9 cellular contexts compared by ENCODE assay signal in genomic region chr14:77044776-77045569, GRCh38. TPM values are rescaled to one million over a fixed set of nuclear protein-coding genes. Genes with fewer than 3 reads are reported as not detected.
DNase-seq lines count a peak whose midpoint lies in the region; ATAC-seq and TF ChIP-seq lines count a peak whose summit lies in the region.
"Had no signal": no experiment of that assay in that cellular context is flagged by ENCODE, and none has a peak within 500 bp of the region (broad histone marks: within the 10 kb centered on the region; RNA-seq: fewer than 3 reads in every experiment).

No MANE protein-coding gene starts in this region.

- peak; percentile 10 for TF ChIP-seq EP300 in ovary (IDR thresholded peaks at IDR 0.05)

- peaks cover 65% of the 10 kb centered on the region for H3K4me1 Mint-ChIP-seq in activated T-cell treated with anti-CD3 and anti-CD28 coated beads, Interleukin-2, amount 50 U/mL, for 24 hours (ENCODE audit: low read depth)

- no peaks in the 10 kb centered on the region for H3K36me3 Mint-ChIP-seq in activated T-cell treated with anti-CD3 and anti-CD28 coated beads, Interleukin-2, amount 50 U/mL, for 24 hours (ENCODE audit: low read depth)
- H3K36me3 Mint-ChIP-seq: activated naive CD4-positive, alpha-beta T cell treated with anti-CD3 and anti-CD28 coated beads, Interleukin-2, amount 50 U/mL, for 24 hours had no signal

- H3K4me3 ChIP-seq in BJ (ENCODE audit: low read depth, low read length) (no peak overlapping the region), fibroblast of villous mesenchyme (ENCODE audit: low read depth, low read length) (peak overlapping the region; percentile 0), ovary (no peak overlapping the region)

- WGBS in ovary, 3 donors: 1 to 5% (median 5%) methylated on average over 4 of the region's 4 CpGs

- H3K36me3 ChIP-seq in BJ (ENCODE audit: control insufficient read depth, insufficient read depth, low read length) (no peaks in the 10 kb centered on the region), ovary (no peaks in the 10 kb centered on the region)

- no peak overlapping the region for H3K27ac Mint-ChIP-seq in activated T-cell treated with anti-CD3 and anti-CD28 coated beads, Interleukin-2, amount 50 U/mL, for 24 hours
- H3K27ac Mint-ChIP-seq: activated naive CD4-positive, alpha-beta T cell treated with anti-CD3 and anti-CD28 coated beads, Interleukin-2, amount 50 U/mL, for 24 hours had no signal

- H3K27ac ChIP-seq in ovary: peak overlapping the region in 1 of 2 donors; percentile 92

- no peak for ATAC-seq in GM19397 (IDR thresholded peaks at IDR 0.05; ENCODE audit: unreplicated experiment)

- H3K27me3 Mint-ChIP-seq in activated T-cell treated with anti-CD3 and anti-CD28 coated beads, Interleukin-2, amount 50 U/mL, for 24 hours: no peaks in the 10 kb centered on the region
- H3K27me3 Mint-ChIP-seq: activated naive CD4-positive, alpha-beta T cell treated with anti-CD3 and anti-CD28 coated beads, Interleukin-2, amount 50 U/mL, for 24 hours had no signal

- H3K27me3 ChIP-seq in BJ (ENCODE audit: control insufficient read depth, insufficient read depth, low read length) (no peaks in the 10 kb centered on the region), ovary (no peaks in the 10 kb centered on the region)

- no peaks in the 10 kb centered on the region for H3K9me3 Mint-ChIP-seq in activated T-cell treated with anti-CD3 and anti-CD28 coated beads, Interleukin-2, amount 50 U/mL, for 24 hours
- H3K9me3 Mint-ChIP-seq: activated naive CD4-positive, alpha-beta T cell treated with anti-CD3 and anti-CD28 coated beads, Interleukin-2, amount 50 U/mL, for 24 hours had no signal

- no peak for TF ChIP-seq POLR2A in ovary (IDR thresholded peaks at IDR 0.05)

- POLR2A ChIA-PET in BJ (lab: Charles Lee): interaction anchor here (0.6 to 1.0 kb wide), 4 partner anchors 13 to 140 kb away, joined by 3 to 4 read pairs (median 3); no protein-coding TSS in a partner anchor

- H3K4me3 Mint-ChIP-seq in activated T-cell treated with anti-CD3 and anti-CD28 coated beads, Interleukin-2, amount 50 U/mL, for 24 hours: no peak overlapping the region
- H3K4me3 Mint-ChIP-seq: activated naive CD4-positive, alpha-beta T cell treated with anti-CD3 and anti-CD28 coated beads, Interleukin-2, amount 50 U/mL, for 24 hours had no signal

- no peaks in the 10 kb centered on the region for H3K9me3 ChIP-seq in ovary

- CTCF ChIA-PET in BJ (lab: Yijun Ruan, JAX): interaction anchor here (0.8 to 16.2 kb wide), 11 partner anchors 9 to 169 kb away, joined by 4 to 316 read pairs (median 6); no protein-coding TSS in a partner anchor

- intact Hi-C loops in ovary (cut with DNase I): loop anchor here in 1 of 4 donors (5.0 kb wide), 2 partner anchors 83 to 128 kb away; no protein-coding TSS in a partner anchor

- H3K4me1 ChIP-seq in ovary (ENCODE audit: insufficient read depth): peaks cover 29% of the 10 kb centered on the region

- TF ChIP-seq CTCF in BJ (IDR thresholded peaks at IDR 0.05; ENCODE audit: insufficient read depth, low read depth, low read length): no peak
- TF ChIP-seq CTCF in fibroblast of villous mesenchyme (IDR thresholded peaks at IDR 0.05; ENCODE audit: insufficient read depth, low read depth, low read length): no peak
- TF ChIP-seq CTCF in ovary (IDR thresholded peaks at IDR 0.05): no peak

- DNase-seq in BJ (ENCODE audit: low read depth): peak; percentile 52
- DNase-seq in RPMI7951 (ENCODE audit: low read depth): peak; percentile 72
- DNase-seq in fibroblast of villous mesenchyme (ENCODE audit: low read depth): peak; percentile 97
- DNase-seq in ovary: peak; percentile 64 to 82 (median 79)
- DNase-seq in activated T-cell treated with anti-CD3 and anti-CD28 coated beads, Interleukin-2, amount 50 U/mL, for 24 hours: no peak
- DNase-seq in NCI-H2081 (lab: John Stamatoyannopoulos, UW): no peak
- DNase-seq in effector CD4-positive, alpha-beta T cell: no peak

RNA-seq across cellular contexts. Expression of gene IRF2BPL, which starts 16.5 kb away (rescaled TPM):
- polyA plus RNA-seq in BJ (2011; rRNA removed) (11.3 and 17.6 TPM in 2 replicates), ovary (10 to 100 TPM; 14.1 to 35.0 TPM)
- 11.8 and 15.8 TPM in 2 replicates for polyA minus RNA-seq in BJ (2011; rRNA and poly(A)+ RNA removed)
- total RNA-seq in RPMI7951 (2014; rRNA removed; shearing (Covaris generic)): 16.6 and 23.2 TPM in 2 replicates
- total RNA-seq in fibroblast of villous mesenchyme (40.2 and 44.1 TPM in 2 replicates), ovary (100 to 1,000 TPM in 2 of 7 donors, 10 to 100 TPM in 5; 52.2 to 126 (median 78.4) TPM)

RNA-seq across cellular contexts. Expression of gene CIPC, which starts 53.1 kb away (rescaled TPM):
- 14.2 and 15.5 TPM in 2 replicates for polyA plus RNA-seq in BJ (2011; rRNA removed)
- 13.6 and 15.9 TPM in 2 replicates for polyA minus RNA-seq in BJ (2011; rRNA and poly(A)+ RNA removed)
- 11.1 and 12.0 TPM in 2 replicates for total RNA-seq in RPMI7951 (2014; rRNA removed; shearing (Covaris generic))
- total RNA-seq in fibroblast of villous mesenchyme: 11.3 and 23.7 TPM in 2 replicates
- total RNA-seq in ovary: 10 to 100 TPM; 13.7 to 32.4 (median 22.2) TPM
- 10 to 100 TPM in 1 of 2 donors, 1 to 10 TPM in 1; 7.0 to 10.4 TPM for polyA plus RNA-seq in ovary

Comparison
In these comparisons a context has a peak if more than half of its experiments do, and no peak if none do; other contexts are left out.
1. DNase-seq: peak in BJ (single experiment), RPMI7951 (single experiment), fibroblast of villous mesenchyme (single experiment) and ovary (5 of 5); none in activated T-cell treated with anti-CD3 and anti-CD28 coated beads, Interleukin-2, amount 50 U/mL, for 24 hours (single experiment), NCI-H2081 (0 of 2) and effector CD4-positive, alpha-beta T cell (single experiment).